In genomic region chr4:41132055-41132683, GRCh38 we compare ENCODE assay signal across 17 cellular contexts.
DNase-seq lines count a peak whose midpoint lies in the region; ATAC-seq, FAIRE-seq and TF ChIP-seq lines count a peak whose summit lies in the region.
"Had no signal": no experiment of that assay in that cellular context is flagged by ENCODE, and none has a peak within 500 bp of the region (broad histone marks: within the 10 kb centered on the region; RNA-seq: fewer than 3 reads in every experiment).

No MANE protein-coding gene starts in this region.

- in situ Hi-C loops in mammary epithelial cell (cut with MboI; ENCODE audit: low sequenced_read_pairs in 2 of 2) = no loop called here

- H3K27ac Mint-ChIP-seq in stimulated activated memory B cell treated with anti-CD40 and anti-IgM and Interleukin-4, amounts not matched to agents 10 μg/mL and 1 μg/mL and 100 μg/mL, for 72 hours = no peak overlapping the region
- H3K27ac Mint-ChIP-seq: activated CD8-positive, alpha-beta memory T cell treated with anti-CD3 and anti-CD28 coated beads, Interleukin-2, amount 10 ng/mL, durations not matched to agents 7 days and 5 days had no signal

- no peak for TF ChIP-seq POLR2A in A549 (IDR thresholded peaks at IDR 0.05; ENCODE audit: low read length)

- H3K27ac ChIP-seq in A549 (0 out of 6 replicates have a peak overlapping the region, but pooled peaks of 1 of the 2 experiments have one; percentile 24), mammary epithelial cell (ENCODE audit: insufficient read depth, low read depth, low read length) (peak overlapping the region; percentile 23), mesendoderm (ENCODE audit: low read depth, low read length) (no peak overlapping the region)
- H3K27ac ChIP-seq: KMS-11, neutrophil, thoracic aorta, WERI-Rb-1 had no signal

- no TSS peak for BruUV-seq in mammary epithelial cell (replicated peaks; lab: Mats Ljungman, UMichigan)

- CTCF ChIA-PET in A549 (lab: Yijun Ruan, JAX) (no interaction called here), mammary epithelial cell (lab: Charles Lee; ENCODE audit: low non-redundant PET) (no interaction called here)

- DNase-seq in A549 (ENCODE audit: low read depth in 1 of 2, low spot score in 1 of 2) (no peak), HuH-7 (ENCODE audit: low spot score) (peak; percentile 54), mammary epithelial cell (peak; percentile 48), mesendoderm (no peak)
- DNase-seq: activated CD8-positive, alpha-beta memory T cell treated with anti-CD3 and anti-CD28 coated beads, Interleukin-2, amount 10 ng/mL, durations not matched to agents 7 days and 5 days; activated naive CD4-positive, alpha-beta T cell treated with anti-CD3 and anti-CD28 coated beads, Interleukin-2, amount 50 U/mL, for 16 hours; hypothalamus; WERI-Rb-1 had no signal

- POLR2A ChIA-PET in A549 (lab: Yijun Ruan, JAX) = no interaction called here

- WGBS in A549 (ENCODE audit: missing lambda C conversion rate) = 76% methylated on average over 2 of the region's 2 CpGs
- WGBS in mammary epithelial cell (ENCODE audit: low coverage, missing lambda C conversion rate) = 100% methylated on average over 2 of the region's 2 CpGs
- WGBS in mesendoderm (ENCODE audit: extremely low coverage, insufficient coverage, low lambda C conversion rate) = no CpG with 5 or more reads among the region's 2 CpGs

- dilution Hi-C loops in mammary epithelial cell (cut with HindIII; ENCODE audit: low sequenced_read_pairs) = no loop called here

- no peaks in the 10 kb centered on the region for H4K20me1 ChIP-seq in mammary epithelial cell (ENCODE audit: insufficient read depth, low read length)

- H3K9me3 ChIP-seq in A549 (no peaks in the 10 kb centered on the region), mammary epithelial cell (replicated peaks; ENCODE audit: insufficient read depth, low read length) (no peaks in the 10 kb centered on the region)
- H3K9me3 ChIP-seq: neutrophil, thoracic aorta had no signal

- no peak overlapping the region for H3K9ac ChIP-seq in mammary epithelial cell (ENCODE audit: insufficient read depth, low read length)
- no peak overlapping the region for H3K9ac ChIP-seq in mesendoderm (ENCODE audit: low read length)
- H3K9ac ChIP-seq: KMS-11 had no signal

- H3K4me1 ChIP-seq in A549 (peaks cover 21% of the 10 kb centered on the region), mammary epithelial cell (ENCODE audit: insufficient read depth, low read length) (peaks cover 31% of the 10 kb centered on the region), mesendoderm (ENCODE audit: control insufficient read depth, low read depth, low read length) (peaks cover 15% of the 10 kb centered on the region)

- no peak for TF ChIP-seq EP300 in A549 (IDR thresholded peaks at IDR 0.05)

- H3K79me1 ChIP-seq in mesendoderm (ENCODE audit: low read length) = no peaks in the 10 kb centered on the region

- no peak overlapping the region for H3K23ac ChIP-seq in mesendoderm (ENCODE audit: low read length)

- H3K36me3 Mint-ChIP-seq in stimulated activated memory B cell treated with anti-CD40 and anti-IgM and Interleukin-4, amounts not matched to agents 10 μg/mL and 1 μg/mL and 100 μg/mL, for 72 hours = no peaks in the 10 kb centered on the region
- H3K36me3 Mint-ChIP-seq: activated CD8-positive, alpha-beta memory T cell treated with anti-CD3 and anti-CD28 coated beads, Interleukin-2, amount 10 ng/mL, durations not matched to agents 7 days and 5 days had no signal

- H3K27me3 Mint-ChIP-seq in stimulated activated memory B cell treated with anti-CD40 and anti-IgM and Interleukin-4, amounts not matched to agents 10 μg/mL and 1 μg/mL and 100 μg/mL, for 72 hours = peaks cover 5% of the 10 kb centered on the region

- H3K36me3 ChIP-seq in mammary epithelial cell (ENCODE audit: insufficient read depth, low read length) (no peaks in the 10 kb centered on the region), mesendoderm (ENCODE audit: control insufficient read depth, insufficient read depth, low read length) (no peaks in the 10 kb centered on the region)
- H3K36me3 ChIP-seq: neutrophil, thoracic aorta, WERI-Rb-1 had no signal

- H3K4me3 ChIP-seq in A549 (no peak overlapping the region), mammary epithelial cell (replicated peaks in 1 of 3; ENCODE audit: insufficient read depth in 1 of 3, low read depth in 2 of 3, low read length in 3 of 3) (no peak overlapping the region), mesendoderm (ENCODE audit: low read length) (no peak overlapping the region)
- H3K4me3 ChIP-seq: lung, thoracic aorta had no signal

- no peak overlapping the region for H4K5ac ChIP-seq in mesendoderm (ENCODE audit: low read length)

- H3K4ac ChIP-seq in mesendoderm (ENCODE audit: low read depth, low read length) = no peak overlapping the region

- no peak overlapping the region for H2AFZ ChIP-seq in mammary epithelial cell (ENCODE audit: low read depth, low read length)

- intact Hi-C loops in mammary epithelial cell (cut with micrococcal nuclease) = no loop called here

- H3K27me3 ChIP-seq in mammary epithelial cell (ENCODE audit: insufficient read depth, low read length) = no peaks in the 10 kb centered on the region
- H3K27me3 ChIP-seq in mesendoderm (ENCODE audit: insufficient read depth, low read length, poor library complexity) = no peaks in the 10 kb centered on the region
- H3K27me3 ChIP-seq: neutrophil had no signal

- TF ChIP-seq CTCF in A549 (IDR thresholded peaks at IDR 0.05) = no peak
- TF ChIP-seq CTCF in mammary epithelial cell (conservative IDR thresholded peaks at IDR 0.05 in 1 of 2, IDR thresholded peaks at IDR 0.05 in 1 of 2; ENCODE audit: extremely low read depth in 1 of 2, insufficient read depth in 1 of 2, low read depth in 1 of 2, low read length in 2 of 2) = no peak

- H3K4me1 Mint-ChIP-seq in stimulated activated memory B cell treated with anti-CD40 and anti-IgM and Interleukin-4, amounts not matched to agents 10 μg/mL and 1 μg/mL and 100 μg/mL, for 72 hours = no peaks in the 10 kb centered on the region
- H3K4me1 Mint-ChIP-seq: activated CD8-positive, alpha-beta memory T cell treated with anti-CD3 and anti-CD28 coated beads, Interleukin-2, amount 10 ng/mL, durations not matched to agents 7 days and 5 days had no signal

- peak overlapping the region; percentile 45 for H2BK15ac ChIP-seq in mesendoderm (replicated peaks; ENCODE audit: low read depth)

- H3K56ac ChIP-seq in mesendoderm (ENCODE audit: low read length) = no peak overlapping the region

- H4K8ac ChIP-seq in mesendoderm (ENCODE audit: low read depth, low read length) = no peak overlapping the region

- no peak overlapping the region for H3K4me3 Mint-ChIP-seq in stimulated activated memory B cell treated with anti-CD40 and anti-IgM and Interleukin-4, amounts not matched to agents 10 μg/mL and 1 μg/mL and 100 μg/mL, for 72 hours
- H3K4me3 Mint-ChIP-seq: activated CD8-positive, alpha-beta memory T cell treated with anti-CD3 and anti-CD28 coated beads, Interleukin-2, amount 10 ng/mL, durations not matched to agents 7 days and 5 days had no signal

- ATAC-seq in A549 (no peak), HG02938 (IDR thresholded peaks at IDR 0.05; ENCODE audit: unreplicated experiment) (no peak), GM18858 (IDR thresholded peaks at IDR 0.05; ENCODE audit: unreplicated experiment) (no peak)
- no peak for ATAC-seq in activated CD4-positive, CD25-positive, alpha-beta regulatory T cell treated with anti-CD3 and anti-CD28 coated beads, Interleukin-2, amount 50 U/mL, for 24 hours
- ATAC-seq in stimulated activated memory B cell treated with anti-CD40 and anti-IgM and Interleukin-4, amounts not matched to agents 10 μg/mL and 1 μg/mL and 100 μg/mL, for 72 hours = no peak
- ATAC-seq: activated CD8-positive, alpha-beta memory T cell treated with anti-CD3 and anti-CD28 coated beads, Interleukin-2, amount 10 ng/mL, durations not matched to agents 7 days and 5 days; SK-N-SH treated with all-trans-retinoic acid at 6 μM for 48 hours had no signal

- H2BK120ac ChIP-seq in mesendoderm (ENCODE audit: low read depth, low read length) = no peak overlapping the region

- no peak overlapping the region for H2AK5ac ChIP-seq in mesendoderm (ENCODE audit: low read length)

- no peak overlapping the region for H2BK5ac ChIP-seq in mesendoderm (ENCODE audit: low read length)

- H3K4me2 ChIP-seq in A549 = peak overlapping the region; percentile 46
- H3K4me2 ChIP-seq in mammary epithelial cell (ENCODE audit: insufficient read depth, low read depth, low read length) = peak overlapping the region; percentile 37
- H3K4me2 ChIP-seq in mesendoderm (ENCODE audit: low read length) = no peak overlapping the region
- H3K4me2 ChIP-seq: KMS-11 had no signal

- H3K79me2 ChIP-seq in mammary epithelial cell (ENCODE audit: insufficient read depth, low read length) (peaks cover 89% of the 10 kb centered on the region), mesendoderm (ENCODE audit: control insufficient read depth, insufficient read depth, low read length) (no peaks in the 10 kb centered on the region)

- peak overlapping the region; percentile 86 for H3K18ac ChIP-seq in mesendoderm (ENCODE audit: low read length)

- no peak for FAIRE-seq in A549 (lab: Jason Lieb, UNC)

- H3K9me3 Mint-ChIP-seq in stimulated activated memory B cell treated with anti-CD40 and anti-IgM and Interleukin-4, amounts not matched to agents 10 μg/mL and 1 μg/mL and 100 μg/mL, for 72 hours = no peaks in the 10 kb centered on the region

- TF ChIP-seq RAD21 in A549 (conservative IDR thresholded peaks at IDR 0.05 in 1 of 2, IDR thresholded peaks at IDR 0.05 in 1 of 2) = no peak

TF ChIP-seq in A549, 52 proteins besides CTCF, POLR2A, EP300 and RAD21:
- TF ChIP-seq FOSL2 (IDR thresholded peaks at IDR 0.05) (no peak), FOSL2 (CRISPR knock-in tag; IDR thresholded peaks at IDR 0.05) (no peak), E2F6 (IDR thresholded peaks at IDR 0.05; ENCODE audit: borderline replicate concordance, low read depth) (no peak), GATA3 (IDR thresholded peaks at IDR 0.05; ENCODE audit: borderline replicate concordance) (peak; percentile 35; the same call in 1 of the 2 replicates), HDAC2 (IDR thresholded peaks at IDR 0.05) (no peak)

Comparison
In these comparisons a context has a peak if more than half of its experiments do, and no peak if none do; other contexts are left out.
1. DNase-seq: peak in HuH-7 (single experiment) and mammary epithelial cell (single experiment); none in A549 (0 of 2) and mesendoderm (single experiment).